In the genomic region with DNA sequence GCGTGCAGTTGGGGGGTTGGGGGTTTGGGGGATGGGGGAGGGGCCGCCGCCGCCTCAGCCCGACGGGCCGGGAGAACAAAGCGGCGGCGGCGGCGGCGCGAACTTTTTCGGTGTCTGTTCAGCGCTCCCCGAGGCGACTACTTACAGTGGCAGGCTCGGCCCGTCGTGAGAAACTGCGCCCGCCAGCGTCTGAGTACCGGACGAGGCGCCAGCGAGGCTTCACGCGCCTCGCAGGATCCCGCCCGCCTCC, we compare ENCODE assay signal across 8 cellular contexts. TPM values are rescaled to one million over a fixed set of nuclear protein-coding genes. Genes with fewer than 3 reads are reported as not detected.
A peak's percentile ranks its signal among the peaks of the same experiment; 100 is the strongest.
DNase-seq lines count a peak whose midpoint lies in the region; ATAC-seq and TF ChIP-seq lines count a peak whose summit lies in the region.

No MANE protein-coding gene starts in this region.

- H3K9me3 Mint-ChIP-seq in CD14-positive monocyte: peaks cover 0 to 1% (median 0%) of the 10 kb centered on the region in 7 donors

- H3K4me3 Mint-ChIP-seq in CD14-positive monocyte: peak overlapping the region; percentile 69 to 76

- TF ChIP-seq EP300 in sigmoid colon (IDR thresholded peaks at IDR 0.05): no peak

- no peaks in the 10 kb centered on the region for H3K36me3 ChIP-seq in heart right ventricle
- H3K36me3 ChIP-seq in sigmoid colon: no peaks in the 10 kb centered on the region

- DNase-seq in CD14-positive monocyte (ENCODE audit: low spot score): peak; percentile 52
- no peak for DNase-seq in HFF-Myc (ENCODE audit: extremely low read depth, low read depth)
- DNase-seq in activated CD8-positive, alpha-beta memory T cell treated with anti-CD3 and anti-CD28 coated beads, Interleukin-2, amount 50 U/mL, for 4 hours: peak; percentile 72
- peak; percentile 84 to 85 for DNase-seq in heart right ventricle
- DNase-seq in sigmoid colon: peak; percentile 93
- DNase-seq in GM03348 (ENCODE audit: low spot score): no peak
- DNase-seq in NCI-H524 treated with DMSO at 0.1 percent for 48 hours (lab: John Stamatoyannopoulos, UW): no peak

- TF ChIP-seq CTCF in CD14-positive monocyte (IDR thresholded peaks at IDR 0.05) (no peak), HFF-Myc (IDR thresholded peaks at IDR 0.05; ENCODE audit: low read depth, low read length, missing control alignments) (no peak), heart right ventricle (IDR thresholded peaks at IDR 0.05) (peak in 1 of 9 donors; percentile 35), sigmoid colon (IDR thresholded peaks at IDR 0.05) (no peak)

- H3K36me3 Mint-ChIP-seq in CD14-positive monocyte: no peaks in the 10 kb centered on the region

- H3K27ac Mint-ChIP-seq in CD14-positive monocyte: peak overlapping the region in 6 of 7 donors; percentile 69 to 88 (median 74)

- H3K9me3 ChIP-seq in heart right ventricle (no peaks in the 10 kb centered on the region), sigmoid colon (no peaks in the 10 kb centered on the region)

- H3K27ac ChIP-seq in heart right ventricle (peak overlapping the region; percentile 81 to 95 (median 92)), sigmoid colon (peak overlapping the region; percentile 86 to 96 (median 95))

- peaks cover 0 to 62% (median 47%) of the 10 kb centered on the region in 9 donors for H3K4me1 ChIP-seq in heart right ventricle
- peaks cover 0 to 52% (median 40%) of the 10 kb centered on the region in 4 donors for H3K4me1 ChIP-seq in sigmoid colon

- H3K4me1 Mint-ChIP-seq in CD14-positive monocyte: peaks cover 48% of the 10 kb centered on the region

- H3K27me3 Mint-ChIP-seq in CD14-positive monocyte (ENCODE audit: low read depth in 3 of 3): peaks cover 0 to 2% (median 0%) of the 10 kb centered on the region in 3 donors

- peak; percentile 36 to 52 for TF ChIP-seq POLR2A in sigmoid colon (IDR thresholded peaks at IDR 0.05)

- H3K27me3 ChIP-seq in heart right ventricle: peaks cover 0 to 7% (median 0%) of the 10 kb centered on the region in 7 donors
- H3K27me3 ChIP-seq in sigmoid colon: no peaks in the 10 kb centered on the region

- ATAC-seq in heart right ventricle (no peak), GM21723 (IDR thresholded peaks at IDR 0.05; ENCODE audit: unreplicated experiment) (no peak)

- WGBS in heart right ventricle, 2 donors: 0% methylated on average over 5 to 33 of the region's 33 CpGs
- 0 to 1% methylated on average over 33 of the region's 33 CpGs for WGBS in sigmoid colon, 2 donors

- intact Hi-C loops in CD14-positive monocyte (cut with micrococcal nuclease) (no loop called here), heart right ventricle (cut with DNase I) (no loop called here), sigmoid colon (cut with DNase I) (loop anchor here (5.0 kb wide), 1 partner anchor 52 kb away; no protein-coding TSS in a partner anchor)

- H3K4me3 ChIP-seq in HFF-Myc (replicated peaks; ENCODE audit: low read depth, low read length) (peak overlapping the region; percentile 88), heart right ventricle (peak overlapping the region; percentile 61 to 91 (median 80)), sigmoid colon (peak overlapping the region; percentile 66 to 98 (median 86))

RNA-seq across cellular contexts. Expression of gene PRKD3, which starts 0.2 kb away (rescaled TPM):
- polyA plus RNA-seq in CD14-positive monocyte (10 to 100 TPM; 14.2 to 16.9 TPM), heart right ventricle (1 to 10 TPM; 4.4 to 7.0 TPM), sigmoid colon (10 to 100 TPM in 1 of 3 donors, 1 to 10 TPM in 2; 4.4 to 11.0 (median 6.0) TPM)
- total RNA-seq in heart right ventricle (10 to 100 TPM in 9 of 10 donors, 1 to 10 TPM in 1; 9.3 to 21.6 (median 13.2) TPM), sigmoid colon (10 to 100 TPM; 53.9 to 78.8 (median 71.9) TPM)

RNA-seq across cellular contexts. Expression of gene QPCT, which starts 20.0 kb away (rescaled TPM):
- 100 to 1,000 TPM; 272 to 302 TPM for polyA plus RNA-seq in CD14-positive monocyte
- total RNA-seq in heart right ventricle: 1 to 10 TPM in 8 of 10 donors, under 1 TPM in 2; 0.54 to 8.1 (median 2.4) TPM
- 1 to 10 TPM in 1 of 2 donors, under 1 TPM in 1; 0.95 to 3.5 TPM for polyA plus RNA-seq in heart right ventricle
- 10 to 100 TPM; 65.8 to 94.9 (median 75.0) TPM for total RNA-seq in sigmoid colon
- 1 to 10 TPM; 1.2 to 5.9 (median 2.5) TPM for polyA plus RNA-seq in sigmoid colon

Comparison
In these comparisons a context has a peak if more than half of its experiments do, and no peak if none do; other contexts are left out.
1. DNase-seq: peak in CD14-positive monocyte (single experiment), activated CD8-positive, alpha-beta memory T cell treated with anti-CD3 and anti-CD28 coated beads, Interleukin-2, amount 50 U/mL, for 4 hours (single experiment), heart right ventricle (2 of 2) and sigmoid colon (single experiment); none in HFF-Myc (single experiment), GM03348 (single experiment) and NCI-H524 treated with DMSO at 0.1 percent for 48 hours (single experiment).
2. RNA of gene QPCT, which starts 20.0 kb away (polyA plus RNA-seq): 272 to 302 TPM in CD14-positive monocyte; 0.95 to 3.5 TPM in heart right ventricle and 1.2 to 5.9 TPM in sigmoid colon; every median in the first group is over 10 times any median in the second.
3. Peak in every context shown above with its lines, with median percentiles within 50 percentile points of each other: H3K4me3 ChIP-seq.